Comparison of ENCODE assay signal across 1 cellular context in genomic region chr12:4450551-4451112, GRCh38.
TF ChIP-seq lines count a peak whose summit lies in the region.

No MANE protein-coding gene starts in this region.

TF ChIP-seq in H1, 55 proteins besides CTCF, POLR2A, EP300 and RAD21 (continued from another document):
- TF ChIP-seq CHD7 (IDR thresholded peaks at IDR 0.05; ENCODE audit: insufficient replicate concordance, low read length) (no peak), JUND (IDR thresholded peaks at IDR 0.05; ENCODE audit: low read length) (no peak), SP4 (IDR thresholded peaks at IDR 0.05; ENCODE audit: low read length) (no peak), POU5F1 (IDR thresholded peaks at IDR 0.05; ENCODE audit: low read depth, low read length) (no peak), CREB1 (IDR thresholded peaks at IDR 0.05) (no peak), YY1 (IDR thresholded peaks at IDR 0.05; ENCODE audit: low read depth, low read length) (no peak), ATF2 (IDR thresholded peaks at IDR 0.05; ENCODE audit: low read length) (peak; percentile 61; the same call in 1 of the 2 replicates), SP1 (IDR thresholded peaks at IDR 0.05; ENCODE audit: low read depth, low read length) (no peak), TAF7 (optimal IDR thresholded peaks at IDR 0.05; ENCODE audit: borderline replicate concordance, low read depth, low read length) (no peak), NRF1 (IDR thresholded peaks at IDR 0.05; ENCODE audit: low read depth, low read length) (no peak), POLR2AphosphoS5 (IDR thresholded peaks at IDR 0.05; ENCODE audit: low read depth, low read length) (no peak), BRCA1 (IDR thresholded peaks at IDR 0.05; ENCODE audit: low read depth, low read length) (no peak), BACH1 (IDR thresholded peaks at IDR 0.05; ENCODE audit: low read length) (no peak), TEAD4 (IDR thresholded peaks at IDR 0.05; ENCODE audit: low read depth, low read length) (0 out of 2 replicates have a peak, but pooled peaks have one; percentile 35)
